In genomic region chr1:248822148-248823032, GRCh38 we compare ENCODE assay signal across 9 cellular contexts. TPM values are rescaled to one million over a fixed set of nuclear protein-coding genes. Genes with fewer than 3 reads are reported as not detected.
DNase-seq lines count a peak whose midpoint lies in the region; ATAC-seq and TF ChIP-seq lines count a peak whose summit lies in the region.
"Had no signal": no experiment of that assay in that cellular context is flagged by ENCODE, and none has a peak within 500 bp of the region (broad histone marks: within the 10 kb centered on the region; RNA-seq: fewer than 3 reads in every experiment).

No MANE protein-coding gene starts in this region.

- H3K27me3 ChIP-seq in GM23248 (replicated peaks; ENCODE audit: insufficient read depth), result no peaks in the 10 kb centered on the region
- H3K27me3 ChIP-seq in SJSA1 (replicated peaks), result no peaks in the 10 kb centered on the region

- ATAC-seq in activated CD8-positive, alpha-beta T cell treated with anti-CD3 and anti-CD28 coated beads for 36 hours, result no peak
- ATAC-seq in GM21786 (IDR thresholded peaks at IDR 0.05; ENCODE audit: unreplicated experiment), result no peak

- peak overlapping the region; percentile 75 for H3K9ac ChIP-seq in GM23248

- H3K27ac ChIP-seq in GM23248 (peak overlapping the region; percentile 96), SJSA1 (peak overlapping the region; percentile 96)

- in situ Hi-C loops in GM23248 (cut with MboI), result no loop called here

- DNase-seq in CD14-positive monocyte (ENCODE audit: low spot score) (no peak), GM23248 (no peak), SJSA1 (ENCODE audit: low read depth in 1 of 2, low spot score in 2 of 2) (no peak), lower leg skin (ENCODE audit: low spot score in 2 of 2) (peak; percentile 11 to 52)
- no peak for DNase-seq in activated CD8-positive, alpha-beta T cell treated with anti-CD3 and anti-CD28 coated beads for 36 hours
- no peak for DNase-seq in activated CD4-positive, alpha-beta T cell treated with anti-CD3 and anti-CD28 coated beads, Interleukin-2, amount 10 ng/mL, durations not matched to agents 7 days and 5 days
- no peak for DNase-seq in stimulated activated CD4-positive, alpha-beta T cell treated with anti-CD3 and anti-CD28 coated beads, Interleukin-12 subunit alpha, Interleukin-12 subunit beta, amount 100 ng/mL, for 4 hours
- DNase-seq: NCI-H2171 treated with DMSO at 0.1 percent for 48 hours had no signal

- peaks cover 52 to 63% of the 10 kb centered on the region in 2 donors for H3K36me3 Mint-ChIP-seq in CD14-positive monocyte
- peaks cover 24% of the 10 kb centered on the region for H3K36me3 Mint-ChIP-seq in activated CD8-positive, alpha-beta T cell treated with anti-CD3 and anti-CD28 coated beads for 36 hours (ENCODE audit: low read depth)
- H3K36me3 Mint-ChIP-seq in activated CD4-positive, alpha-beta T cell treated with anti-CD3 and anti-CD28 coated beads, Interleukin-2, amount 10 ng/mL, durations not matched to agents 7 days and 5 days (ENCODE audit: low read depth), result peaks cover 30% of the 10 kb centered on the region

- H3K4me3 ChIP-seq in GM23248 (peak overlapping the region; percentile 80), SJSA1 (no peak overlapping the region; the same call in 1 of the 2 replicates), lower leg skin (ENCODE audit: low read depth, poor library complexity, severe bottlenecking) (no peak overlapping the region)

- intact Hi-C loops in CD14-positive monocyte (cut with micrococcal nuclease) (no loop called here), lower leg skin (cut with DNase I; ENCODE audit: low total_unique reads) (no loop called here)
- intact Hi-C loops in activated CD8-positive, alpha-beta T cell treated with anti-CD3 and anti-CD28 coated beads for 36 hours (cut with micrococcal nuclease), result no loop called here

- H3K4me3 Mint-ChIP-seq in CD14-positive monocyte, result peak overlapping the region; percentile 61 to 73
- H3K4me3 Mint-ChIP-seq in activated CD8-positive, alpha-beta T cell treated with anti-CD3 and anti-CD28 coated beads for 36 hours, result no peak overlapping the region
- H3K4me3 Mint-ChIP-seq in activated CD4-positive, alpha-beta T cell treated with anti-CD3 and anti-CD28 coated beads, Interleukin-2, amount 10 ng/mL, durations not matched to agents 7 days and 5 days, result no peak overlapping the region

- peaks cover 0 to 1% (median 0%) of the 10 kb centered on the region in 3 donors for H3K27me3 Mint-ChIP-seq in CD14-positive monocyte (ENCODE audit: low read depth in 3 of 3)
- no peaks in the 10 kb centered on the region for H3K27me3 Mint-ChIP-seq in activated CD8-positive, alpha-beta T cell treated with anti-CD3 and anti-CD28 coated beads for 36 hours
- no peaks in the 10 kb centered on the region for H3K27me3 Mint-ChIP-seq in activated CD4-positive, alpha-beta T cell treated with anti-CD3 and anti-CD28 coated beads, Interleukin-2, amount 10 ng/mL, durations not matched to agents 7 days and 5 days

- H3K4me1 Mint-ChIP-seq in CD14-positive monocyte, result peaks cover 81% of the 10 kb centered on the region
- peaks cover 73% of the 10 kb centered on the region for H3K4me1 Mint-ChIP-seq in activated CD8-positive, alpha-beta T cell treated with anti-CD3 and anti-CD28 coated beads for 36 hours (ENCODE audit: low read depth)
- peaks cover 75% of the 10 kb centered on the region for H3K4me1 Mint-ChIP-seq in activated CD4-positive, alpha-beta T cell treated with anti-CD3 and anti-CD28 coated beads, Interleukin-2, amount 10 ng/mL, durations not matched to agents 7 days and 5 days

- peaks cover 53% of the 10 kb centered on the region for H3F3A ChIP-seq in GM23248 (ENCODE audit: insufficient read depth)

- peak overlapping the region; percentile 95 for H3K4me2 ChIP-seq in GM23248 (ENCODE audit: unreplicated experiment)

- H3K9me3 ChIP-seq in GM23248 (ENCODE audit: low read depth) (no peaks in the 10 kb centered on the region), SJSA1 (replicated peaks) (no peaks in the 10 kb centered on the region; the same call in 1 of the 2 replicates)

- peaks cover 7% of the 10 kb centered on the region; the same call in 1 of the 2 replicates for H3K36me3 ChIP-seq in GM23248 (ENCODE audit: low read depth)
- H3K36me3 ChIP-seq in SJSA1, result peaks cover 64% of the 10 kb centered on the region

- CTCF ChIA-PET in activated CD8-positive, alpha-beta T cell treated with anti-CD3 and anti-CD28 coated beads for 36 hours (lab: Charles Lee), result no interaction called here
- CTCF ChIA-PET in activated CD4-positive, alpha-beta T cell treated with anti-CD3 and anti-CD28 coated beads, Interleukin-2, amount 10 ng/mL, durations not matched to agents 7 days and 5 days (lab: Charles Lee), result interaction anchor here (1.1 to 1.9 kb wide), 2 partner anchors 8 to 9 kb away, joined by 3 to 6 read pairs; no protein-coding TSS in a partner anchor

- no peak overlapping the region for H2AFZ ChIP-seq in GM23248

- WGBS in GM23248 (ENCODE audit: low coverage in 1 of 2, low lambda C conversion rate in 2 of 2, missing lambda C conversion rate in 2 of 2), 2 experiments, result 70% methylated on average over 15 of the region's 15 CpGs
- WGBS in lower leg skin, 2 donors, result 85 to 87% methylated on average over 15 of the region's 15 CpGs

- POLR2A ChIA-PET in activated CD8-positive, alpha-beta T cell treated with anti-CD3 and anti-CD28 coated beads for 36 hours (lab: Charles Lee), result interaction anchor here (0.8 kb wide), 1 partner anchor 31 kb away, joined by 3 read pairs; no protein-coding TSS in a partner anchor
- POLR2A ChIA-PET in activated CD4-positive, alpha-beta T cell treated with anti-CD3 and anti-CD28 coated beads, Interleukin-2, amount 10 ng/mL, durations not matched to agents 7 days and 5 days (lab: Charles Lee), result interaction anchor here (0.6 kb wide), 1 partner anchor 51 kb away, joined by 4 read pairs; no protein-coding TSS in a partner anchor

- H3K79me2 ChIP-seq in GM23248 (ENCODE audit: insufficient read depth), result peaks cover 74% of the 10 kb centered on the region

- peaks cover 0 to 1% (median 0%) of the 10 kb centered on the region in 7 donors for H3K9me3 Mint-ChIP-seq in CD14-positive monocyte
- no peaks in the 10 kb centered on the region for H3K9me3 Mint-ChIP-seq in activated CD8-positive, alpha-beta T cell treated with anti-CD3 and anti-CD28 coated beads for 36 hours
- no peaks in the 10 kb centered on the region for H3K9me3 Mint-ChIP-seq in activated CD4-positive, alpha-beta T cell treated with anti-CD3 and anti-CD28 coated beads, Interleukin-2, amount 10 ng/mL, durations not matched to agents 7 days and 5 days

- peak overlapping the region; percentile 94 to 100 (median 97) for H3K27ac Mint-ChIP-seq in CD14-positive monocyte
- H3K27ac Mint-ChIP-seq in activated CD8-positive, alpha-beta T cell treated with anti-CD3 and anti-CD28 coated beads for 36 hours, result no peak overlapping the region
- no peak overlapping the region for H3K27ac Mint-ChIP-seq in activated CD4-positive, alpha-beta T cell treated with anti-CD3 and anti-CD28 coated beads, Interleukin-2, amount 10 ng/mL, durations not matched to agents 7 days and 5 days

- H4K20me1 ChIP-seq in GM23248 (ENCODE audit: insufficient read depth), result no peaks in the 10 kb centered on the region

- no peak for TF ChIP-seq CTCF in CD14-positive monocyte (IDR thresholded peaks at IDR 0.05)
- TF ChIP-seq CTCF in lower leg skin (IDR thresholded peaks at IDR 0.05), result no peak
- no peak for TF ChIP-seq CTCF in activated CD8-positive, alpha-beta T cell treated with anti-CD3 and anti-CD28 coated beads for 36 hours (IDR thresholded peaks at IDR 0.05)

- H3K4me1 ChIP-seq in GM23248 (ENCODE audit: insufficient read depth) (peaks cover 69% of the 10 kb centered on the region), SJSA1 (replicated peaks) (peaks cover 59% of the 10 kb centered on the region)

- TF ChIP-seq POLR2A in lower leg skin (IDR thresholded peaks at IDR 0.05), result no peak

- no peaks in the 10 kb centered on the region for H3K9me2 ChIP-seq in GM23248 (ENCODE audit: insufficient read depth)

RNA-seq across cellular contexts. Expression of gene SH3BP5L, which starts 3.3 kb away (rescaled TPM):
- polyA plus RNA-seq in CD14-positive monocyte (1 to 10 TPM; 4.0 to 4.3 TPM), GM23248 (2016; fragmentation: Nextera tagmentation; extraction: Ambion mirVana) (5.3 and 5.9 TPM in 2 replicates)
- total RNA-seq in GM23248 (2014; rRNA removed; shearing (Covaris generic)), result 46.4 and 64.4 TPM in 2 replicates
- 26.1 and 34.1 TPM in 2 replicates for total RNA-seq in SJSA1 (2014; rRNA removed; shearing (Covaris generic))
- total RNA-seq in lower leg skin, result 10 to 100 TPM; 31.4 to 45.4 (median 33.9) TPM
- total RNA-seq in activated CD8-positive, alpha-beta T cell treated with anti-CD3 and anti-CD28 coated beads for 36 hours, result 10 to 100 TPM; 16.2 to 18.3 TPM
- 10 to 100 TPM; 29.7 to 32.7 TPM for total RNA-seq in activated CD4-positive, alpha-beta T cell treated with anti-CD3 and anti-CD28 coated beads, Interleukin-2, amount 10 ng/mL, durations not matched to agents 7 days and 5 days

RNA-seq across cellular contexts. Expression of gene ZNF672, which starts 15.6 kb away (rescaled TPM):
- polyA plus RNA-seq in CD14-positive monocyte, result 10 to 100 TPM; 23.4 to 23.9 TPM
- total RNA-seq in GM23248 (2014; rRNA removed; shearing (Covaris generic)), result 13.5 and 13.8 TPM in 2 replicates
- polyA plus RNA-seq in GM23248 (2016; fragmentation: Nextera tagmentation; extraction: Ambion mirVana), result 10.5 and 11.6 TPM in 2 replicates
- total RNA-seq in SJSA1 (2014; rRNA removed; shearing (Covaris generic)), result 23.1 and 27.7 TPM in 2 replicates
- 10 to 100 TPM; 34.7 to 50.4 (median 42.6) TPM for total RNA-seq in lower leg skin
- total RNA-seq in activated CD8-positive, alpha-beta T cell treated with anti-CD3 and anti-CD28 coated beads for 36 hours, result 10 to 100 TPM; 43.8 to 45.1 TPM
- 10 to 100 TPM; 46.5 to 56.9 TPM for total RNA-seq in activated CD4-positive, alpha-beta T cell treated with anti-CD3 and anti-CD28 coated beads, Interleukin-2, amount 10 ng/mL, durations not matched to agents 7 days and 5 days

RNA-seq across cellular contexts. Expression of gene ZNF692, which starts 36.5 kb away (rescaled TPM):
- polyA plus RNA-seq in CD14-positive monocyte (1 to 10 TPM; 2.2 to 2.4 TPM), GM23248 (2016; fragmentation: Nextera tagmentation; extraction: Ambion mirVana) (16.2 and 16.7 TPM in 2 replicates)
- 17.0 and 21.5 TPM in 2 replicates for total RNA-seq in GM23248 (2014; rRNA removed; shearing (Covaris generic))
- 8.8 and 11.1 TPM in 2 replicates for total RNA-seq in SJSA1 (2014; rRNA removed; shearing (Covaris generic))
- 10 to 100 TPM; 46.3 to 90.2 (median 65.2) TPM for total RNA-seq in lower leg skin
- 10 to 100 TPM; 80.8 to 85.6 TPM for total RNA-seq in activated CD8-positive, alpha-beta T cell treated with anti-CD3 and anti-CD28 coated beads for 36 hours
- total RNA-seq in activated CD4-positive, alpha-beta T cell treated with anti-CD3 and anti-CD28 coated beads, Interleukin-2, amount 10 ng/mL, durations not matched to agents 7 days and 5 days, result 10 to 100 TPM; 55.5 to 57.6 TPM

Comparison
In these comparisons a context has a peak if more than half of its experiments do, and no peak if none do; other contexts are left out.
1. DNase-seq: peak in lower leg skin (2 of 2); none in CD14-positive monocyte (single experiment), GM23248 (single experiment), SJSA1 (0 of 2), activated CD8-positive, alpha-beta T cell treated with anti-CD3 and anti-CD28 coated beads for 36 hours (single experiment), activated CD4-positive, alpha-beta T cell treated with anti-CD3 and anti-CD28 coated beads, Interleukin-2, amount 10 ng/mL, durations not matched to agents 7 days and 5 days (single experiment) and stimulated activated CD4-positive, alpha-beta T cell treated with anti-CD3 and anti-CD28 coated beads, Interleukin-12 subunit alpha, Interleukin-12 subunit beta, amount 100 ng/mL, for 4 hours (single experiment).
2. H3K27ac Mint-ChIP-seq: peak in CD14-positive monocyte (7 of 7); none in activated CD8-positive, alpha-beta T cell treated with anti-CD3 and anti-CD28 coated beads for 36 hours (single experiment) and activated CD4-positive, alpha-beta T cell treated with anti-CD3 and anti-CD28 coated beads, Interleukin-2, amount 10 ng/mL, durations not matched to agents 7 days and 5 days (single experiment).
3. H3K4me3 Mint-ChIP-seq: peak in CD14-positive monocyte (2 of 2); none in activated CD8-positive, alpha-beta T cell treated with anti-CD3 and anti-CD28 coated beads for 36 hours (single experiment) and activated CD4-positive, alpha-beta T cell treated with anti-CD3 and anti-CD28 coated beads, Interleukin-2, amount 10 ng/mL, durations not matched to agents 7 days and 5 days (single experiment).